ENCODE assay signal across 15 cellular contexts in the genomic region with DNA sequence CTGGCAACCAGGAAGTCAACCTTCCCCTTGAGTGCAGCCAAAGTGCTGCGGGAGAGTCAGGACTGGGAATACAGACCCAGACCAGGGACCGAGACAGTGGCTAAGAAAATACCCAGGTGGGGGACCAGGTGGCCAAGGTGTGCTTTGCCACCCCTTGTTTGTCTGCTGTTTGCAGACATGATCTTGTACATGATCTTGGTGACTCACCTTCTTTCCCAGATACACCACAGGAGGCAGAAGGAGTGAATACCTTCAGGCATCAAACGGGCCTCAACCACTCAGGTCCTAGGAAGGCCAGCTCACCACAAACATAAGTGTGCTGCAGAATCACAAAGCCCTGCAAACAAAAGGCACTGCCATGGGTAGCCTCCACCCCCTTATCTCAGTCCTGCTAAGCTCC.
DNase-seq lines count a peak whose midpoint lies in the region; ATAC-seq and TF ChIP-seq lines count a peak whose summit lies in the region.
"Had no signal": no experiment of that assay in that cellular context is flagged by ENCODE, and none has a peak within 500 bp of the region (broad histone marks: within the 10 kb centered on the region; RNA-seq: fewer than 3 reads in every experiment).

No MANE protein-coding gene starts in this region.

- peak overlapping the region; percentile 79 for H3K27ac ChIP-seq in PC-9
- H3K27ac ChIP-seq: BLaER1 treated with 17β-estradiol and CSF1 and Interleukin-3, amounts not matched to agents 10 nM and 100 nM; GM23248 had no signal

- no peaks in the 10 kb centered on the region for H3K27me3 ChIP-seq in PC-9 (ENCODE audit: insufficient read depth, low read depth)

- H2AFZ ChIP-seq in PC-9: peak overlapping the region; percentile 24; the same call in 1 of the 2 replicates
- H2AFZ ChIP-seq: GM23248 had no signal

- H3K9me2 ChIP-seq in PC-9 (ENCODE audit: insufficient read depth): no peaks in the 10 kb centered on the region

- peak; percentile 86 for DNase-seq in M059J (ENCODE audit: low read depth)
- peak; percentile 55 to 96 for DNase-seq in PC-9
- DNase-seq in epithelial cell of esophagus (ENCODE audit: low read depth): peak; percentile 21
- DNase-seq in kidney tubule cell (ENCODE audit: low spot score): peak; percentile 3
- no peak for DNase-seq in SKM-1 (lab: John Stamatoyannopoulos, UW; ENCODE audit: unreplicated experiment)
- no peak for DNase-seq in HPDE6-E6E7 (ENCODE audit: extremely low spot score)
- DNase-seq: Calu3; CD8-positive, alpha-beta T cell; DND-41; EL; GM23248 had no signal

- no peaks in the 10 kb centered on the region for H3K9me3 ChIP-seq in PC-9 (ENCODE audit: insufficient read depth, low read depth)
- H3K9me3 ChIP-seq: HAP-1 had no signal

- H3K79me2 ChIP-seq in PC-9 (ENCODE audit: low read depth): no peaks in the 10 kb centered on the region

- CTCF ChIA-PET in PC-9 (lab: Charles Lee): no interaction called here

- H3K4me3 ChIP-seq in PC-9 (0 out of 2 replicates have a peak overlapping the region, but pooled peaks have one; percentile 1), epithelial cell of esophagus (ENCODE audit: low read length) (no peak overlapping the region)
- H3K4me3 ChIP-seq: BLaER1 treated with 17β-estradiol and CSF1 and Interleukin-3, amounts not matched to agents 10 nM and 100 nM; GM12878; GM23248; HAP-1 had no signal

- H3F3A ChIP-seq in PC-9 (ENCODE audit: insufficient read depth, low read depth): peaks cover 26% of the 10 kb centered on the region

- intact Hi-C loops in PC-9 (cut with micrococcal nuclease; ENCODE audit: unreplicated experiment): loop anchor here (1.0 kb wide), 1 partner anchor 42 kb away; no protein-coding TSS in a partner anchor

- TF ChIP-seq CTCF in PC-9 (conservative IDR thresholded peaks at IDR 0.05) (no peak), epithelial cell of esophagus (IDR thresholded peaks at IDR 0.05; ENCODE audit: insufficient read depth, low read depth, low read length, missing control alignments) (no peak)

- POLR2A ChIA-PET in PC-9 (lab: Charles Lee; ENCODE audit: unreplicated experiment): interaction anchor here (0.7 kb wide), 1 partner anchor 10 kb away, joined by 3 read pairs; no protein-coding TSS in a partner anchor

- no TSS peak for BruUV-seq in PC-9 (replicated peaks; lab: Mats Ljungman, UMichigan)

- no peaks in the 10 kb centered on the region for H3K36me3 ChIP-seq in PC-9 (ENCODE audit: low read depth)
- H3K36me3 ChIP-seq: BLaER1 treated with 17β-estradiol and CSF1 and Interleukin-3, amounts not matched to agents 10 nM and 100 nM; HAP-1 had no signal

- peaks cover 50% of the 10 kb centered on the region for H3K4me1 ChIP-seq in PC-9 (replicated peaks; ENCODE audit: insufficient read depth)
- H3K4me1 ChIP-seq: BLaER1 treated with 17β-estradiol and CSF1 and Interleukin-3, amounts not matched to agents 10 nM and 100 nM; HAP-1 had no signal

- no peak for ATAC-seq in GM19467 (IDR thresholded peaks at IDR 0.05; ENCODE audit: unreplicated experiment)
- ATAC-seq: CD8-positive, alpha-beta T cell; GM12878 had no signal

- H3K4me2 ChIP-seq in PC-9: peak overlapping the region; percentile 49
- H3K4me2 ChIP-seq: BLaER1 treated with 17β-estradiol and CSF1 and Interleukin-3, amounts not matched to agents 10 nM and 100 nM had no signal

- no peaks in the 10 kb centered on the region for H4K20me1 ChIP-seq in PC-9 (ENCODE audit: insufficient read depth)

Comparison
In these comparisons a context has a peak if more than half of its experiments do, and no peak if none do; other contexts are left out.
1. DNase-seq: peak in M059J (single experiment), PC-9 (2 of 2), epithelial cell of esophagus (single experiment) and kidney tubule cell (single experiment); none in SKM-1 (single experiment) and HPDE6-E6E7 (single experiment).